In the genomic region with DNA sequence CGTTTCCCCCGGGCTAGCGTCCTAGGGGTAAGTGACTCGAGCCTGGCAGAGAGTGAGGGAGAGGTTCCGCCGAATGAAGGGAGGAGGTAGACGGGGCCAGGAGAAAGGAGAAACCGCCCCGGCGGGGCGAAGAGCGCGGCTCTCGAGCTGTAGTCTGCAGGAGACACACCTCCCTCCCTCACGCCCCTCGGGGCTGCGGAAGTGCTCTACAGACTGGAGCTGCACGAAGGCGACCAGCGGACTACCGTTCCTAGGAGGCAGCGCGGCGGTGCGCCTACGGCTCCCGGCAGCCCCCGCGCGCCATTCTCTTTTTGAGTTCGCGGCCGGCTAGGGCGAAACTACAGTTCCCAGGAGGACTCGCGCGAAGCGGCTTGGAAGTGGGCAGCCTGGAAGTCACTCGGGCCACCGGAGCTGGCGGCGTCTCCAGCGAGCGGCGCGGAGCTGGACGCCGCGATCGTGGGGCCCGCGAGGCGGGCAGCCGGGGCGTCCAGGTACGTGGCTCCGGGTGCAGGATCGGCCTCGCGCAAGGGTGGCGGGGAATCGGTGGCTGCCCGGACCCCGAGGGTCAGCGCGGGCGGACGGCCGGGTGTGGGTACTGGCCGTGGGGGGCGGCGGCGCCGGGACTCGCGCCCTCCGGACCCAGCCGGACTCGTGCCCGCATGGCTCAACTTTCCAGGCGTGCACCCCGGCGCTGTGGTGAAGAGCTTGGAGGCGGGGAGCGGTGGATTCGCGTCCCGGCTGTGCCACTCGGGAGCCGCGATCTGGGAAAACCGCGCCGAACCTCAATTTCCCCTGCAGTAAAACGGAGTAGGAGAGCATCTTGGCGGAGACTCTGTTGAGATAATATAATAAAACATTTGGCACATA, we compare ENCODE assay signal across 1 cellular context.
A peak's percentile ranks its signal among the peaks of the same experiment; 100 is the strongest.
TF ChIP-seq lines count a peak whose summit lies in the region.

A gene with protein sequence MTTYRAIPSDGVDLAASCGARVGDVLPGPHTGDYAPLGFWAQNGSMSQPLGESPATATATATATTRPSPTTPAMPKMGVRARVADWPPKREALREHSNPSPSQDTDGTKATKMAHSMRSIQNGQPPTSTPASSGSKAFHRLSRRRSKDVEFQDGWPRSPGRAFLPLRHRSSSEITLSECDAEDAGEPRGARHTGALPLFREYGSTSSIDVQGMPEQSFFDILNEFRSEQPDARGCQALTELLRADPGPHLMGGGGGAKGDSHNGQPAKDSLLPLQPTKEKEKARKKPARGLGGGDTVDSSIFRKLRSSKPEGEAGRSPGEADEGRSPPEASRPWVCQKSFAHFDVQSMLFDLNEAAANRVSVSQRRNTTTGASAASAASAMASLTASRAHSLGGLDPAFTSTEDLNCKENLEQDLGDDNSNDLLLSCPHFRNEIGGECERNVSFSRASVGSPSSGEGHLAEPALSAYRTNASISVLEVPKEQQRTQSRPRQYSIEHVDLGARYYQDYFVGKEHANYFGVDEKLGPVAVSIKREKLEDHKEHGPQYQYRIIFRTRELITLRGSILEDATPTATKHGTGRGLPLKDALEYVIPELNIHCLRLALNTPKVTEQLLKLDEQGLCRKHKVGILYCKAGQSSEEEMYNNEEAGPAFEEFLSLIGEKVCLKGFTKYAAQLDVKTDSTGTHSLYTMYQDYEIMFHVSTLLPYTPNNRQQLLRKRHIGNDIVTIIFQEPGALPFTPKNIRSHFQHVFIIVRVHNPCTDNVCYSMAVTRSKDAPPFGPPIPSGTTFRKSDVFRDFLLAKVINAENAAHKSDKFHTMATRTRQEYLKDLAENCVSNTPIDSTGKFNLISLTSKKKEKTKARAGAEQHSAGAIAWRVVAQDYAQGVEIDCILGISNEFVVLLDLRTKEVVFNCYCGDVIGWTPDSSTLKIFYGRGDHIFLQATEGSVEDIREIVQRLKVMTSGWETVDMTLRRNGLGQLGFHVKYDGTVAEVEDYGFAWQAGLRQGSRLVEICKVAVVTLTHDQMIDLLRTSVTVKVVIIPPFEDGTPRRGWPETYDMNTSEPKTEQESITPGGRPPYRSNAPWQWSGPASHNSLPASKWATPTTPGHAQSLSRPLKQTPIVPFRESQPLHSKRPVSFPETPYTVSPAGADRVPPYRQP (N-terminal part only) (plus strand): TSS at position 341 of the 867 bp plus-strand sequence. CDS start 174,358 bp downstream, outside the sequence.

TF ChIP-seq in K562, 482 proteins besides CTCF, POLR2A, EP300 and RAD21 (continued from another document and continues in another):
- TF ChIP-seq, protein P1, sequence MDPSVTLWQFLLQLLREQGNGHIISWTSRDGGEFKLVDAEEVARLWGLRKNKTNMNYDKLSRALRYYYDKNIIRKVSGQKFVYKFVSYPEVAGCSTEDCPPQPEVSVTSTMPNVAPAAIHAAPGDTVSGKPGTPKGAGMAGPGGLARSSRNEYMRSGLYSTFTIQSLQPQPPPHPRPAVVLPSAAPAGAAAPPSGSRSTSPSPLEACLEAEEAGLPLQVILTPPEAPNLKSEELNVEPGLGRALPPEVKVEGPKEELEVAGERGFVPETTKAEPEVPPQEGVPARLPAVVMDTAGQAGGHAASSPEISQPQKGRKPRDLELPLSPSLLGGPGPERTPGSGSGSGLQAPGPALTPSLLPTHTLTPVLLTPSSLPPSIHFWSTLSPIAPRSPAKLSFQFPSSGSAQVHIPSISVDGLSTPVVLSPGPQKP (CRISPR knock-in tag; IDR thresholded peaks at IDR 0.05) = no peak
- TF ChIP-seq, protein P2, sequence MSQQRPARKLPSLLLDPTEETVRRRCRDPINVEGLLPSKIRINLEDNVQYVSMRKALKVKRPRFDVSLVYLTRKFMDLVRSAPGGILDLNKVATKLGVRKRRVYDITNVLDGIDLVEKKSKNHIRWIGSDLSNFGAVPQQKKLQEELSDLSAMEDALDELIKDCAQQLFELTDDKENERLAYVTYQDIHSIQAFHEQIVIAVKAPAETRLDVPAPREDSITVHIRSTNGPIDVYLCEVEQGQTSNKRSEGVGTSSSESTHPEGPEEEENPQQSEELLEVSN (IDR thresholded peaks at IDR 0.05; ENCODE audit: borderline replicate concordance in 1 of 2, extremely low read depth in 1 of 2, insufficient read depth in 1 of 2, insufficient read length in 1 of 2, low read depth in 1 of 2, low read length in 1 of 2, poor library complexity in 1 of 2, severe bottlenecking in 1 of 2) = peak in 1 of 2 experiments; percentile 50
- no peak for TF ChIP-seq THRAP3 (IDR thresholded peaks at IDR 0.05; ENCODE audit: borderline replicate concordance)
- TF ChIP-seq ADNP (tag; IDR thresholded peaks at IDR 0.05) = 0 out of 2 replicates have a peak, but pooled peaks have one; percentile 1
- no peak for TF ChIP-seq TCFL5 (CRISPR knock-in tag; conservative IDR thresholded peaks at IDR 0.05)
- no peak for TF ChIP-seq ZNF24 (IDR thresholded peaks at IDR 0.05)
- no peak for TF ChIP-seq MCM7 (IDR thresholded peaks at IDR 0.05)
- TF ChIP-seq ZNF12 (CRISPR knock-in tag; IDR thresholded peaks at IDR 0.05) = no peak
- no peak for TF ChIP-seq NBN (IDR thresholded peaks at IDR 0.05; ENCODE audit: low read depth)
- TF ChIP-seq RNF2 (IDR thresholded peaks at IDR 0.05) = 0 out of 2 replicates have a peak, but pooled peaks have one; percentile 35
- TF ChIP-seq ZNF79 (CRISPR knock-in tag; IDR thresholded peaks at IDR 0.05; ENCODE audit: low read depth) = no peak
- TF ChIP-seq GABPA (tag; conservative IDR thresholded peaks at IDR 0.05; ENCODE audit: low read depth) = peak; percentile 81
- TF ChIP-seq ZNF77 (CRISPR knock-in tag; IDR thresholded peaks at IDR 0.05) = no peak
- TF ChIP-seq, protein P3, sequence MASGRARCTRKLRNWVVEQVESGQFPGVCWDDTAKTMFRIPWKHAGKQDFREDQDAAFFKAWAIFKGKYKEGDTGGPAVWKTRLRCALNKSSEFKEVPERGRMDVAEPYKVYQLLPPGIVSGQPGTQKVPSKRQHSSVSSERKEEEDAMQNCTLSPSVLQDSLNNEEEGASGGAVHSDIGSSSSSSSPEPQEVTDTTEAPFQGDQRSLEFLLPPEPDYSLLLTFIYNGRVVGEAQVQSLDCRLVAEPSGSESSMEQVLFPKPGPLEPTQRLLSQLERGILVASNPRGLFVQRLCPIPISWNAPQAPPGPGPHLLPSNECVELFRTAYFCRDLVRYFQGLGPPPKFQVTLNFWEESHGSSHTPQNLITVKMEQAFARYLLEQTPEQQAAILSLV (tag; IDR thresholded peaks at IDR 0.05) = no peak
- no peak for TF ChIP-seq CBX2 (IDR thresholded peaks at IDR 0.05; ENCODE audit: insufficient read depth, low read length, poor library complexity, severe bottlenecking)
- TF ChIP-seq SMC3 (conservative IDR thresholded peaks at IDR 0.05; ENCODE audit: insufficient read depth, low read depth, low read length) = no peak
- TF ChIP-seq NFYB (IDR thresholded peaks at IDR 0.05; ENCODE audit: extremely low read depth, insufficient read length) = no peak
- TF ChIP-seq ILF3 (IDR thresholded peaks at IDR 0.05; ENCODE audit: borderline replicate concordance) = no peak
- TF ChIP-seq, protein P4, sequence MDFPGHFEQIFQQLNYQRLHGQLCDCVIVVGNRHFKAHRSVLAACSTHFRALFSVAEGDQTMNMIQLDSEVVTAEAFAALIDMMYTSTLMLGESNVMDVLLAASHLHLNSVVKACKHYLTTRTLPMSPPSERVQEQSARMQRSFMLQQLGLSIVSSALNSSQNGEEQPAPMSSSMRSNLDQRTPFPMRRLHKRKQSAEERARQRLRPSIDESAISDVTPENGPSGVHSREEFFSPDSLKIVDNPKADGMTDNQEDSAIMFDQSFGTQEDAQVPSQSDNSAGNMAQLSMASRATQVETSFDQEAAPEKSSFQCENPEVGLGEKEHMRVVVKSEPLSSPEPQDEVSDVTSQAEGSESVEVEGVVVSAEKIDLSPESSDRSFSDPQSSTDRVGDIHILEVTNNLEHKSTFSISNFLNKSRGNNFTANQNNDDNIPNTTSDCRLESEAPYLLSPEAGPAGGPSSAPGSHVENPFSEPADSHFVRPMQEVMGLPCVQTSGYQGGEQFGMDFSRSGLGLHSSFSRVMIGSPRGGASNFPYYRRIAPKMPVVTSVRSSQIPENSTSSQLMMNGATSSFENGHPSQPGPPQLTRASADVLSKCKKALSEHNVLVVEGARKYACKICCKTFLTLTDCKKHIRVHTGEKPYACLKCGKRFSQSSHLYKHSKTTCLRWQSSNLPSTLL (IDR thresholded peaks at IDR 0.05) = no peak
- TF ChIP-seq, protein P5, sequence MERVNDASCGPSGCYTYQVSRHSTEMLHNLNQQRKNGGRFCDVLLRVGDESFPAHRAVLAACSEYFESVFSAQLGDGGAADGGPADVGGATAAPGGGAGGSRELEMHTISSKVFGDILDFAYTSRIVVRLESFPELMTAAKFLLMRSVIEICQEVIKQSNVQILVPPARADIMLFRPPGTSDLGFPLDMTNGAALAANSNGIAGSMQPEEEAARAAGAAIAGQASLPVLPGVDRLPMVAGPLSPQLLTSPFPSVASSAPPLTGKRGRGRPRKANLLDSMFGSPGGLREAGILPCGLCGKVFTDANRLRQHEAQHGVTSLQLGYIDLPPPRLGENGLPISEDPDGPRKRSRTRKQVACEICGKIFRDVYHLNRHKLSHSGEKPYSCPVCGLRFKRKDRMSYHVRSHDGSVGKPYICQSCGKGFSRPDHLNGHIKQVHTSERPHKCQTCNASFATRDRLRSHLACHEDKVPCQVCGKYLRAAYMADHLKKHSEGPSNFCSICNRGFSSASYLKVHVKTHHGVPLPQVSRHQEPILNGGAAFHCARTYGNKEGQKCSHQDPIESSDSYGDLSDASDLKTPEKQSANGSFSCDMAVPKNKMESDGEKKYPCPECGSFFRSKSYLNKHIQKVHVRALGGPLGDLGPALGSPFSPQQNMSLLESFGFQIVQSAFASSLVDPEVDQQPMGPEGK (CRISPR knock-in tag; IDR thresholded peaks at IDR 0.05; ENCODE audit: borderline replicate concordance) = no peak
- TF ChIP-seq, protein P6, sequence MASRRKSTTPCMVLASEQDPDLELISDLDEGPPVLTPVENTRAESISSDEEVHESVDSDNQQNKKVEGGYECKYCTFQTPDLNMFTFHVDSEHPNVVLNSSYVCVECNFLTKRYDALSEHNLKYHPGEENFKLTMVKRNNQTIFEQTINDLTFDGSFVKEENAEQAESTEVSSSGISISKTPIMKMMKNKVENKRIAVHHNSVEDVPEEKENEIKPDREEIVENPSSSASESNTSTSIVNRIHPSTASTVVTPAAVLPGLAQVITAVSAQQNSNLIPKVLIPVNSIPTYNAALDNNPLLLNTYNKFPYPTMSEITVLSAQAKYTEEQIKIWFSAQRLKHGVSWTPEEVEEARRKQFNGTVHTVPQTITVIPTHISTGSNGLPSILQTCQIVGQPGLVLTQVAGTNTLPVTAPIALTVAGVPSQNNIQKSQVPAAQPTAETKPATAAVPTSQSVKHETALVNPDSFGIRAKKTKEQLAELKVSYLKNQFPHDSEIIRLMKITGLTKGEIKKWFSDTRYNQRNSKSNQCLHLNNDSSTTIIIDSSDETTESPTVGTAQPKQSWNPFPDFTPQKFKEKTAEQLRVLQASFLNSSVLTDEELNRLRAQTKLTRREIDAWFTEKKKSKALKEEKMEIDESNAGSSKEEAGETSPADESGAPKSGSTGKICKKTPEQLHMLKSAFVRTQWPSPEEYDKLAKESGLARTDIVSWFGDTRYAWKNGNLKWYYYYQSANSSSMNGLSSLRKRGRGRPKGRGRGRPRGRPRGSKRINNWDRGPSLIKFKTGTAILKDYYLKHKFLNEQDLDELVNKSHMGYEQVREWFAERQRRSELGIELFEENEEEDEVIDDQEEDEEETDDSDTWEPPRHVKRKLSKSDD (conservative IDR thresholded peaks at IDR 0.05; ENCODE audit: low read length) = no peak
- 0 out of 4 replicates have a peak, but pooled peaks of 1 of the 2 experiments have one; percentile 15 for TF ChIP-seq TEAD1 (CRISPR knock-in tag; IDR thresholded peaks at IDR 0.05)
- TF ChIP-seq, protein P7, sequence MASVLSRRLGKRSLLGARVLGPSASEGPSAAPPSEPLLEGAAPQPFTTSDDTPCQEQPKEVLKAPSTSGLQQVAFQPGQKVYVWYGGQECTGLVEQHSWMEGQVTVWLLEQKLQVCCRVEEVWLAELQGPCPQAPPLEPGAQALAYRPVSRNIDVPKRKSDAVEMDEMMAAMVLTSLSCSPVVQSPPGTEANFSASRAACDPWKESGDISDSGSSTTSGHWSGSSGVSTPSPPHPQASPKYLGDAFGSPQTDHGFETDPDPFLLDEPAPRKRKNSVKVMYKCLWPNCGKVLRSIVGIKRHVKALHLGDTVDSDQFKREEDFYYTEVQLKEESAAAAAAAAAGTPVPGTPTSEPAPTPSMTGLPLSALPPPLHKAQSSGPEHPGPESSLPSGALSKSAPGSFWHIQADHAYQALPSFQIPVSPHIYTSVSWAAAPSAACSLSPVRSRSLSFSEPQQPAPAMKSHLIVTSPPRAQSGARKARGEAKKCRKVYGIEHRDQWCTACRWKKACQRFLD (CRISPR knock-in tag; IDR thresholded peaks at IDR 0.05) = peak; percentile 45
- no peak for TF ChIP-seq HNRNPUL1 (IDR thresholded peaks at IDR 0.05; ENCODE audit: low read length)
- TF ChIP-seq, protein P8, sequence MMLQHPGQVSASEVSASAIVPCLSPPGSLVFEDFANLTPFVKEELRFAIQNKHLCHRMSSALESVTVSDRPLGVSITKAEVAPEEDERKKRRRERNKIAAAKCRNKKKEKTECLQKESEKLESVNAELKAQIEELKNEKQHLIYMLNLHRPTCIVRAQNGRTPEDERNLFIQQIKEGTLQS (IDR thresholded peaks at IDR 0.05) = no peak
- TF ChIP-seq, protein P8 (CRISPR knock-in tag; conservative IDR thresholded peaks at IDR 0.05) = no peak
- TF ChIP-seq, protein P9, sequence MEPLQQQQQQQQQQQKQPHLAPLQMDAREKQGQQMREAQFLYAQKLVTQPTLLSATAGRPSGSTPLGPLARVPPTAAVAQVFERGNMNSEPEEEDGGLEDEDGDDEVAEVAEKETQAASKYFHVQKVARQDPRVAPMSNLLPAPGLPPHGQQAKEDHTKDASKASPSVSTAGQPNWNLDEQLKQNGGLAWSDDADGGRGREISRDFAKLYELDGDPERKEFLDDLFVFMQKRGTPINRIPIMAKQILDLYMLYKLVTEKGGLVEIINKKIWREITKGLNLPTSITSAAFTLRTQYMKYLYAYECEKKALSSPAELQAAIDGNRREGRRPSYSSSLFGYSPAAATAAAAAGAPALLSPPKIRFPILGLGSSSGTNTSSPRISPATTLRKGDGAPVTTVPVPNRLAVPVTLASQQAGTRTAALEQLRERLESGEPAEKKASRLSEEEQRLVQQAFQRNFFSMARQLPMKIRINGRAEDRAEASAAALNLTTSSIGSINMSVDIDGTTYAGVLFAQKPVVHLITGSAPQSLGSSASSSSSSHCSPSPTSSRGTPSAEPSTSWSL (CRISPR knock-in tag; IDR thresholded peaks at IDR 0.05; ENCODE audit: borderline replicate concordance) = no peak
- TF ChIP-seq ATF1 (CRISPR knock-in tag; IDR thresholded peaks at IDR 0.05) = no peak
- peak; percentile 49 for TF ChIP-seq ATF1 (tag; IDR thresholded peaks at IDR 0.05)
- peak; percentile 87 for TF ChIP-seq KLF13 (tag; IDR thresholded peaks at IDR 0.05; ENCODE audit: borderline replicate concordance, low read depth)
- no peak; the same call in 1 of the 2 replicates for TF ChIP-seq TOE1 (IDR thresholded peaks at IDR 0.05; ENCODE audit: borderline replicate concordance)
- no peak for TF ChIP-seq TOE1 (CRISPR knock-in tag; IDR thresholded peaks at IDR 0.05; ENCODE audit: borderline replicate concordance, low read depth)
- TF ChIP-seq ZFPM2 (CRISPR knock-in tag; IDR thresholded peaks at IDR 0.05) = no peak
- no peak for TF ChIP-seq NCOA4 (IDR thresholded peaks at IDR 0.05; ENCODE audit: partially characterized antibody)
- TF ChIP-seq ZC3H4 (CRISPR knock-in tag; IDR thresholded peaks at IDR 0.05; ENCODE audit: borderline replicate concordance) = no peak
